1 cellular context compared by ENCODE assay signal in the genomic region with DNA sequence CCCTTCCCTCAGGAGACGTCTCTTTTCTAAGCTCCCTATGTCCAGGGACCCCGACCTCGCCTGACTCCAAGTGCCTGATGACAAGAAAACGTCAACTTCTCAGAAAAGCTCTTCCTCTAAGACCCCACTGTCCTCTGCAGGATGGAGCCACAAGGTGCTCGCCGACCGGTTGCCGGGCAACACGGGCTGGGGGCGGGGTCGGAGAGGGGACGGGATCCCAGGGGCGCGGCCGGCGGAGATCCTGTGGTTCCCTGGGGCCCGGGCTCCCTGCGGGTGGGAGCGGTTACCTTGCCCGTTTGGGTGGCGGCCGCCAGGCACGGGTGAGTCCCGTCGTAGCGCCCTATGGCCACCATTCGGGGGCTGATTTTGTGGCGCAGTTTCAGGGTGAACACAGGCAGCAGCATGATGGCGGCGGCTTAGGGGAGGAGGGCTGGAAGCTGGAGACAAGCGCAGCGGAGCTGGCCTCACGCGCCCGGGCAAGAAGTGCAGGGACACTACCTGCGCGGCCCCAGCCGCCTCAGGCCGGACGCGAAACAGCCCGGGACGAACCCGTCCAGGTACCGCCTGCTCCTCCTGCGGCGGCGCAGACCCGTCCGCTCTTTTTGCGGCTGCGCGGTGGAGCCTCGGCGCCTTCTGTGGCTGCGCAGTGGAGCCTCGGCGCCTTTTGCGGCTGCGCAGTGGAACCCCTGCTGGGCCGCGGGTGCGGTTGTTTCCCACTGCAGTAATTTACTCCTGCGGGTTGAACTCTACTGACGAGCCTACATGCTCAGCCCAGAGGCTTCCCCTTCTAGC.
TF ChIP-seq lines count a peak whose summit lies in the region.

A gene with protein sequence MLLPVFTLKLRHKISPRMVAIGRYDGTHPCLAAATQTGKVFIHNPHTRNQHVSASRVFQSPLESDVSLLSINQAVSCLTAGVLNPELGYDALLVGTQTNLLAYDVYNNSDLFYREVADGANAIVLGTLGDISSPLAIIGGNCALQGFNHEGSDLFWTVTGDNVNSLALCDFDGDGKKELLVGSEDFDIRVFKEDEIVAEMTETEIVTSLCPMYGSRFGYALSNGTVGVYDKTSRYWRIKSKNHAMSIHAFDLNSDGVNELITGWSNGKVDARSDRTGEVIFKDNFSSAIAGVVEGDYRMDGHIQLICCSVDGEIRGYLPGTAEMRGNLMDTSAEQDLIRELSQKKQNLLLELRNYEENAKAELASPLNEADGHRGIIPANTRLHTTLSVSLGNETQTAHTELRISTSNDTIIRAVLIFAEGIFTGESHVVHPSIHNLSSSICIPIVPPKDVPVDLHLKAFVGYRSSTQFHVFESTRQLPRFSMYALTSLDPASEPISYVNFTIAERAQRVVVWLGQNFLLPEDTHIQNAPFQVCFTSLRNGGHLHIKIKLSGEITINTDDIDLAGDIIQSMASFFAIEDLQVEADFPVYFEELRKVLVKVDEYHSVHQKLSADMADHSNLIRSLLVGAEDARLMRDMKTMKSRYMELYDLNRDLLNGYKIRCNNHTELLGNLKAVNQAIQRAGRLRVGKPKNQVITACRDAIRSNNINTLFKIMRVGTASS (minus strand): TSS at position 566 of the 792 bp plus-strand sequence. CDS start 162 bp downstream, at position 404.

TF ChIP-seq in K562, 482 proteins besides CTCF, POLR2A, EP300 and RAD21 (continued from another document):
- TF ChIP-seq, protein P1, sequence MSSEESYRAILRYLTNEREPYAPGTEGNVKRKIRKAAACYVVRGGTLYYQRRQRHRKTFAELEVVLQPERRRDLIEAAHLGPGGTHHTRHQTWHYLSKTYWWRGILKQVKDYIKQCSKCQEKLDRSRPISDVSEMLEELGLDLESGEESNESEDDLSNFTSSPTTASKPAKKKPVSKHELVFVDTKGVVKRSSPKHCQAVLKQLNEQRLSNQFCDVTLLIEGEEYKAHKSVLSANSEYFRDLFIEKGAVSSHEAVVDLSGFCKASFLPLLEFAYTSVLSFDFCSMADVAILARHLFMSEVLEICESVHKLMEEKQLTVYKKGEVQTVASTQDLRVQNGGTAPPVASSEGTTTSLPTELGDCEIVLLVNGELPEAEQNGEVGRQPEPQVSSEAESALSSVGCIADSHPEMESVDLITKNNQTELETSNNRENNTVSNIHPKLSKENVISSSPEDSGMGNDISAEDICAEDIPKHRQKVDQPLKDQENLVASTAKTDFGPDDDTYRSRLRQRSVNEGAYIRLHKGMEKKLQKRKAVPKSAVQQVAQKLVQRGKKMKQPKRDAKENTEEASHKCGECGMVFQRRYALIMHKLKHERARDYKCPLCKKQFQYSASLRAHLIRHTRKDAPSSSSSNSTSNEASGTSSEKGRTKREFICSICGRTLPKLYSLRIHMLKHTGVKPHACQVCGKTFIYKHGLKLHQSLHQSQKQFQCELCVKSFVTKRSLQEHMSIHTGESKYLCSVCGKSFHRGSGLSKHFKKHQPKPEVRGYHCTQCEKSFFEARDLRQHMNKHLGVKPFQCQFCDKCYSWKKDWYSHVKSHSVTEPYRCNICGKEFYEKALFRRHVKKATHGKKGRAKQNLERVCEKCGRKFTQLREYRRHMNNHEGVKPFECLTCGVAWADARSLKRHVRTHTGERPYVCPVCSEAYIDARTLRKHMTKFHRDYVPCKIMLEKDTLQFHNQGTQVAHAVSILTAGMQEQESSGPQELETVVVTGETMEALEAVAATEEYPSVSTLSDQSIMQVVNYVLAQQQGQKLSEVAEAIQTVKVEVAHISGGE (CRISPR knock-in tag; IDR thresholded peaks at IDR 0.05), result peak in 1 of 3 experiments; percentile 46; a peak in 2 of 6 replicates
- no peak for TF ChIP-seq ZNF165 (CRISPR knock-in tag; IDR thresholded peaks at IDR 0.05; ENCODE audit: borderline replicate concordance)
- TF ChIP-seq WHSC1 (IDR thresholded peaks at IDR 0.05; ENCODE audit: low read length), result no peak
- peak; percentile 78 for TF ChIP-seq KLF1 (tag; IDR thresholded peaks at IDR 0.05)
- 0 out of 2 replicates have a peak, but pooled peaks have one; percentile 18 for TF ChIP-seq SMARCA4 (IDR thresholded peaks at IDR 0.05)
- no peak for TF ChIP-seq SRSF9 (IDR thresholded peaks at IDR 0.05; ENCODE audit: borderline replicate concordance, low read depth, low read length)
- TF ChIP-seq ZNF184 (CRISPR knock-in tag; IDR thresholded peaks at IDR 0.05), result no peak
- TF ChIP-seq HDAC6 (IDR thresholded peaks at IDR 0.05; ENCODE audit: low read depth, low read length), result no peak
- TF ChIP-seq SP1 (CRISPR knock-in tag; IDR thresholded peaks at IDR 0.05), result peak; percentile 53; the same call in 1 of the 2 replicates
- TF ChIP-seq NFXL1 (CRISPR knock-in tag; IDR thresholded peaks at IDR 0.05), result peak; percentile 23; the same call in 1 of the 2 replicates
- TF ChIP-seq CXXC5 (CRISPR knock-in tag; IDR thresholded peaks at IDR 0.05), result peak; percentile 70
- TF ChIP-seq CSDE1 (IDR thresholded peaks at IDR 0.05), result no peak
- TF ChIP-seq NBN (IDR thresholded peaks at IDR 0.05; ENCODE audit: low read depth), result no peak
- TF ChIP-seq TBP (optimal IDR thresholded peaks at IDR 0.05; ENCODE audit: low read depth, low read length), result peak; percentile 36
- no peak for TF ChIP-seq RHOXF2B (CRISPR knock-in tag; conservative IDR thresholded peaks at IDR 0.05)
- TF ChIP-seq ZNF583 (CRISPR knock-in tag; IDR thresholded peaks at IDR 0.05), result 0 out of 2 replicates have a peak, but pooled peaks have one; percentile 49
- TF ChIP-seq OTX1 (CRISPR knock-in tag; IDR thresholded peaks at IDR 0.05), result no peak
- no peak for TF ChIP-seq SNIP1 (IDR thresholded peaks at IDR 0.05; ENCODE audit: low read depth)
